Comparison of ENCODE assay signal across 19 cellular contexts in genomic region chr2:217459675-217460405, GRCh38.
DNase-seq lines count a peak whose midpoint lies in the region; ATAC-seq and TF ChIP-seq lines count a peak whose summit lies in the region.
"Had no signal": no experiment of that assay in that cellular context is flagged by ENCODE, and none has a peak within 500 bp of the region (broad histone marks: within the 10 kb centered on the region; RNA-seq: fewer than 3 reads in every experiment).

No MANE protein-coding gene starts in this region.

- no peak for ATAC-seq in GM21526 (IDR thresholded peaks at IDR 0.05; ENCODE audit: low FRiP score, unreplicated experiment)
- ATAC-seq: CD8-positive, alpha-beta T cell; GM23338; HepG2; Panc1 had no signal

- no peak for TF ChIP-seq CTCF in GM10248 (IDR thresholded peaks at IDR 0.05; ENCODE audit: control extremely low read depth, extremely low read depth, low read depth, missing control alignments)

- DNase-seq in A172 (ENCODE audit: low spot score) (peak; percentile 22), ELR (ENCODE audit: low read depth) (peak; percentile 19), M059J (ENCODE audit: low read depth) (peak; percentile 28), fibroblast of peridontal ligament (ENCODE audit: extremely low read depth) (peak; percentile 37), superior temporal gyrus (ENCODE audit: extremely low spot score) (no peak), T-helper 9 cell (no peak), GM10248 (ENCODE audit: extremely low spot score) (no peak)
- DNase-seq: 8988T; Calu3; CD8-positive, alpha-beta T cell; DMS53; KG1; NCI-H1417 treated with DMSO at 0.1 percent for 48 hours; NCI-H187 treated with DMSO at 0.1 percent for 48 hours; SW 1271 had no signal

- CTCF ChIA-PET in GM10248 (lab: Yijun Ruan, JAX) = interaction anchor here (1.0 to 1.6 kb wide), 4 partner anchors 11 to 38 kb away, joined by 3 read pairs; no protein-coding TSS in a partner anchor

- POLR2A ChIA-PET in GM10248 (lab: Yijun Ruan, JAX) = no interaction called here

Comparison
In these comparisons a context has a peak if more than half of its experiments do, and no peak if none do; other contexts are left out.
1. DNase-seq: peak in A172 (single experiment), ELR (single experiment), M059J (single experiment) and fibroblast of peridontal ligament (single experiment); none in superior temporal gyrus (single experiment), T-helper 9 cell (single experiment) and GM10248 (single experiment).